ENCODE assay signal across 18 cellular contexts in genomic region chr7:14021069-14021468, GRCh38. TPM values are rescaled to one million over a fixed set of nuclear protein-coding genes. Genes with fewer than 3 reads are reported as not detected.
DNase-seq lines count a peak whose midpoint lies in the region; ATAC-seq, FAIRE-seq and TF ChIP-seq lines count a peak whose summit lies in the region.
"Had no signal": no experiment of that assay in that cellular context is flagged by ENCODE, and none has a peak within 500 bp of the region (broad histone marks: within the 10 kb centered on the region; RNA-seq: fewer than 3 reads in every experiment).

No MANE protein-coding gene starts in this region.

- H3K36me3 ChIP-seq in bronchial epithelial cell (ENCODE audit: control insufficient read depth, insufficient read depth, low read length) (no peaks in the 10 kb centered on the region), kidney epithelial cell (ENCODE audit: control insufficient read depth, insufficient read depth, low read length) (no peaks in the 10 kb centered on the region), testis (ENCODE audit: low read depth, missing control alignments) (no peaks in the 10 kb centered on the region)
- H3K36me3 ChIP-seq: gastrocnemius medialis, stomach had no signal

- H3K27ac ChIP-seq in testis: no peak overlapping the region
- H3K27ac ChIP-seq: gastrocnemius medialis, stomach had no signal

- no peaks in the 10 kb centered on the region for H3K27me3 ChIP-seq in bronchial epithelial cell (ENCODE audit: control insufficient read depth, insufficient read depth, low read length)
- H3K27me3 ChIP-seq in kidney epithelial cell (ENCODE audit: control insufficient read depth, insufficient read depth, low read length): no peaks in the 10 kb centered on the region
- H3K27me3 ChIP-seq in testis: no peaks in the 10 kb centered on the region
- H3K27me3 ChIP-seq: gastrocnemius medialis, stomach had no signal

- TF ChIP-seq CTCF in AG10803 (conservative IDR thresholded peaks at IDR 0.05; ENCODE audit: low read length): no peak
- no peak for TF ChIP-seq CTCF in bronchial epithelial cell (IDR thresholded peaks at IDR 0.05; ENCODE audit: insufficient read depth, low read length, severe bottlenecking)
- no peak for TF ChIP-seq CTCF in kidney epithelial cell (IDR thresholded peaks at IDR 0.05; ENCODE audit: insufficient read depth, low read length, poor library complexity, severe bottlenecking)
- no peak for TF ChIP-seq CTCF in testis (IDR thresholded peaks at IDR 0.05)

- H3K4me1 ChIP-seq in testis: no peaks in the 10 kb centered on the region
- H3K4me1 ChIP-seq: gastrocnemius medialis, stomach had no signal

- H3K4me3 ChIP-seq in AG10803 (ENCODE audit: low read length) (no peak overlapping the region), bronchial epithelial cell (ENCODE audit: low read depth, low read length) (no peak overlapping the region), kidney epithelial cell (ENCODE audit: low read depth, low read length) (no peak overlapping the region), testis (no peak overlapping the region)
- H3K4me3 ChIP-seq: gastrocnemius medialis, stomach had no signal

- 87 to 96% methylated on average over 3 of the region's 3 CpGs for WGBS in testis, 2 donors

- intact Hi-C loops in testis (cut with DNase I; ENCODE audit: low total_unique reads): no loop called here

- no peaks in the 10 kb centered on the region for H3K9me3 ChIP-seq in testis
- H3K9me3 ChIP-seq: gastrocnemius medialis had no signal

- DNase-seq in AG10803 (ENCODE audit: low read depth) (peak; percentile 4), NCI-H226 (peak; percentile 23), bronchial epithelial cell (ENCODE audit: low read depth) (peak; percentile 69), kidney epithelial cell (ENCODE audit: low read depth) (peak; percentile 53), testis (no peak)
- DNase-seq: activated CD4-positive, alpha-beta T cell treated with anti-CD3 and anti-CD28 coated beads for 1 hour; activated naive CD8-positive, alpha-beta T cell treated with anti-CD3 and anti-CD28 coated beads, Interleukin-2, amount 50 U/mL, for 24 hours; gastrocnemius medialis; H9; KBM-7; NCI-H1694; NCI-H524 treated with DMSO at 0.1 percent for 48 hours; nucleus accumbens; stomach had no signal

- no peak for TF ChIP-seq POLR2A in testis (IDR thresholded peaks at IDR 0.05)

- FAIRE-seq in bronchial epithelial cell (lab: Jason Lieb, UNC): no peak
- FAIRE-seq: RCC 7860 had no signal

- ATAC-seq in GM19395 (IDR thresholded peaks at IDR 0.05; ENCODE audit: unreplicated experiment): no peak
- ATAC-seq in HG03280 (IDR thresholded peaks at IDR 0.05; ENCODE audit: unreplicated experiment): no peak
- ATAC-seq in HG02678 (IDR thresholded peaks at IDR 0.05; ENCODE audit: unreplicated experiment): no peak
- ATAC-seq: activated naive CD8-positive, alpha-beta T cell treated with anti-CD3 and anti-CD28 coated beads, Interleukin-2, amount 50 U/mL, for 24 hours; gastrocnemius medialis had no signal

RNA-seq across cellular contexts. Expression of gene ETV1, which starts 31.6 kb away (rescaled TPM):
- 0.13 and 0.26 TPM in 2 replicates for total RNA-seq in bronchial epithelial cell
- total RNA-seq in kidney epithelial cell: 3.8 and 6.1 TPM in 2 replicates
- total RNA-seq in testis: 10 to 100 TPM; 11.4 to 13.9 TPM
- 16.4 TPM for polyA plus RNA-seq in testis (ENCODE audit: insufficient read depth, low read depth, low replicate concordance)
